In the genomic region with DNA sequence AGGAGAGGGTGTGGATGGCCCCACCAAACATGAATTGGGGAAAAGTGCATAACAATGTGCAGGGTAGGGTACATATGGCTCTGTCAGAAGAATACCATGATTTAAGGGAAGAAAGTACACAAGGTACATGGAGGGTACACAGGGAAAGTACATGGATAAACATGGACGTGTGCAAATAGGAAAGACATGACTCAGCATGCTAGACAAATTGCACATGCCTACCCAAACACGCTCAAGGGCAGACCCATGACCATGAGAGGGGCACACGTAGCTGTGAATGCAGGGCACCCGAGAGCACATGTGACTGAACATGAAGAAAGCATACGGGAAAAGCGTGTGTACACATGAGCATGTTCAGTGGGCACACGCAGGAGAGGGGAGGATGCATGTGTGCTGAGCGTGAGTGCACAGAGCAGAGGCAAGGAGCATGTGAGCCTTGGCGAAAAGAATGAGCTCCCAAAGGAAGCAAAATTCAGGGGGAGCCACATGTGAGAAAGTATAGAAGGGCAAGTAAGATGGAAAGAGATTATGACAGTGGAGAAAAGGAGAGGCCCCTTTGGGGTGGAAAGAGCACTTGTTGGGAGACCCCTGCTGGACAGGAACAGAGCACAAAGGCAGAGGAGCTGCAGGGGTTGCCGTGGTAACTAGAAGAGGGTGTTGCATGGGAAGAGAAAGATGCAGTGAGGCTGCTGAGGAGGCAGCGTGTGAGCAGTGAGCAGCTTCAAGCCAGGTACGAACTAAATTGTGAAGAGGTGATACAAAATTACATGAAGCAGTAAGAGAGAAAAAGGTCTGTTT, we compare ENCODE assay signal across 9 cellular contexts. TPM values are rescaled to one million over a fixed set of nuclear protein-coding genes. Genes with fewer than 3 reads are reported as not detected.
DNase-seq lines count a peak whose midpoint lies in the region; ATAC-seq and TF ChIP-seq lines count a peak whose summit lies in the region.
"Had no signal": no experiment of that assay in that cellular context is flagged by ENCODE, and none has a peak within 500 bp of the region (broad histone marks: within the 10 kb centered on the region; RNA-seq: fewer than 3 reads in every experiment).

No MANE protein-coding gene starts in this region.

- H3K56ac ChIP-seq in IMR-90 (ENCODE audit: extremely low read depth, insufficient read depth, low read length): no peak overlapping the region

- CTCF ChIA-PET in IMR-90 (lab: Yijun Ruan, JAX) (no interaction called here), WTC11 (lab: Charles Lee) (interaction anchor here (0.6 to 2.1 kb wide), 21 partner anchors 9 to 228 kb away, joined by 3 to 12 read pairs (median 4); a partner anchor contains a TSS)

- H2AFZ ChIP-seq in IMR-90 (replicated peaks; ENCODE audit: low read length, poor library complexity): no peak overlapping the region

- POLR2A ChIA-PET in IMR-90 (lab: Charles Lee; ENCODE audit: unreplicated experiment) (no interaction called here), WTC11 (lab: Charles Lee) (no interaction called here)

- H4K5ac ChIP-seq in IMR-90 (ENCODE audit: low read depth, low read length): no peak overlapping the region

- peaks cover 55% of the 10 kb centered on the region for H3K36me3 ChIP-seq in IMR-90 (ENCODE audit: control insufficient read depth, insufficient read depth, low read length)

- H2BK120ac ChIP-seq in IMR-90 (ENCODE audit: low read depth, low read length): no peak overlapping the region

- no peak overlapping the region for H3K27ac ChIP-seq in IMR-90 (ENCODE audit: insufficient read depth, low read length)
- H3K27ac ChIP-seq: BLaER1 had no signal

- no peaks in the 10 kb centered on the region for H3K27me3 Mint-ChIP-seq in WTC11 (ENCODE audit: low read depth)

- no peak for TF ChIP-seq RAD21 in IMR-90 (IDR thresholded peaks at IDR 0.05; ENCODE audit: low read length)

- H3K4me3 ChIP-seq in IMR-90 (ENCODE audit: insufficient read depth, low read depth, low read length): no peak overlapping the region
- H3K4me3 ChIP-seq: BLaER1 had no signal

- H3K9me3 Mint-ChIP-seq in WTC11: no peaks in the 10 kb centered on the region

- no peak overlapping the region for H3K4ac ChIP-seq in IMR-90 (ENCODE audit: low read depth, low read length)

- H4K8ac ChIP-seq in IMR-90 (ENCODE audit: low read depth in 2 of 2, low read length in 2 of 2): no peak overlapping the region

- H3K9me3 ChIP-seq in IMR-90 (ENCODE audit: control insufficient read depth, insufficient read depth, low read length): no peaks in the 10 kb centered on the region
- H3K9me3 ChIP-seq: BLaER1 had no signal

- H3K27ac Mint-ChIP-seq in WTC11: 0 out of 2 replicates have a peak overlapping the region, but pooled peaks have one; percentile 24

- no peak for TF ChIP-seq POLR2A in IMR-90 (IDR thresholded peaks at IDR 0.05; ENCODE audit: low read depth, low read length)

- ATAC-seq in IMR-90 (ENCODE audit: low read depth) (no peak), WTC11 (peak; percentile 73), HG02759 (IDR thresholded peaks at IDR 0.05; ENCODE audit: unreplicated experiment) (no peak), HG03196 (IDR thresholded peaks at IDR 0.05; ENCODE audit: unreplicated experiment) (no peak), HG02642 (IDR thresholded peaks at IDR 0.05; ENCODE audit: poor library complexity, unreplicated experiment) (no peak)

- H3K36me3 Mint-ChIP-seq in WTC11: peaks cover 74% of the 10 kb centered on the region

- no peak overlapping the region for H3K23ac ChIP-seq in IMR-90 (ENCODE audit: low read depth, low read length)

- no peak overlapping the region for H3K18ac ChIP-seq in IMR-90 (ENCODE audit: low read depth, low read length)

- TSS peak; percentile 78 for BruUV-seq in IMR-90 (replicated peaks; lab: Mats Ljungman, UMichigan)

- no peak overlapping the region for H2BK15ac ChIP-seq in IMR-90 (ENCODE audit: low read depth, low read length)

- no peak overlapping the region for H2AK5ac ChIP-seq in IMR-90 (ENCODE audit: low read depth, low read length)

- H3K4me1 Mint-ChIP-seq in WTC11: peaks cover 22% of the 10 kb centered on the region

- 82% methylated on average over 12 of the region's 12 CpGs; no CpG with 5 or more reads in 1 of the 2 experiments for WGBS in IMR-90 (ENCODE audit: extremely low coverage in 2 of 2, insufficient read length in 1 of 2), 2 experiments

- dilution Hi-C loops in IMR-90 (cut with HindIII; ENCODE audit: low sequenced_read_pairs, unreplicated experiment): no loop called here

- H3K4me2 ChIP-seq in IMR-90 (ENCODE audit: low read depth, low read length): no peak overlapping the region
- H3K4me2 ChIP-seq: BLaER1 had no signal

- no peak overlapping the region for H2BK5ac ChIP-seq in IMR-90 (ENCODE audit: low read depth, low read length, poor library complexity, severe bottlenecking)

- H3K14ac ChIP-seq in IMR-90 (replicated peaks; ENCODE audit: low read depth, low read length): no peak overlapping the region

- no peaks in the 10 kb centered on the region for H4K20me1 ChIP-seq in IMR-90 (ENCODE audit: insufficient read depth, low read length)
- H4K20me1 ChIP-seq: BLaER1 had no signal

- no peak overlapping the region for H2BK20ac ChIP-seq in IMR-90 (ENCODE audit: low read depth, low read length)

- no peak overlapping the region for H3K4me3 Mint-ChIP-seq in WTC11

- no peaks in the 10 kb centered on the region for H3K4me1 ChIP-seq in IMR-90 (ENCODE audit: control insufficient read depth, insufficient read depth, low read length)
- H3K4me1 ChIP-seq: BLaER1 had no signal

- H4K91ac ChIP-seq in IMR-90 (ENCODE audit: insufficient read depth, low read depth, low read length): no peak overlapping the region

- peak; percentile 46 for DNase-seq in NCI-H146 (lab: John Stamatoyannopoulos, UW)
- DNase-seq in NCI-H146 treated with DMSO at 0.1 percent for 48 hours (lab: John Stamatoyannopoulos, UW; ENCODE audit: unreplicated experiment): no peak
- DNase-seq in IMR-90: peak; percentile 7
- DNase-seq in WTC11 (ENCODE audit: low spot score): peak; percentile 62
- peak; percentile 23 for DNase-seq in midbrain (lab: John Stamatoyannopoulos, UW)

- intact Hi-C loops in IMR-90 (cut with micrococcal nuclease): no loop called here

- in situ Hi-C loops in IMR-90 (cut with MboI; ENCODE audit: low sequenced_read_pairs): no loop called here

- no peaks in the 10 kb centered on the region for H3K27me3 ChIP-seq in IMR-90 (ENCODE audit: control insufficient read depth, insufficient read depth, low read length)
- H3K27me3 ChIP-seq: BLaER1 had no signal

- TF ChIP-seq CTCF in IMR-90 (conservative IDR thresholded peaks at IDR 0.05; ENCODE audit: low read depth, low read length): peak; percentile 18; the same call in 1 of the 2 replicates
- TF ChIP-seq CTCF in WTC11 (IDR thresholded peaks at IDR 0.05): 0 out of 2 replicates have a peak, but pooled peaks have one; percentile 19

- H3K79me1 ChIP-seq in IMR-90 (ENCODE audit: low read depth in 1 of 2, low read length in 2 of 2): no peaks in the 10 kb centered on the region; a peak in 1 of 4 replicates

- H3K9ac ChIP-seq in IMR-90 (ENCODE audit: low read depth, low read length): no peak overlapping the region
- H3K9ac ChIP-seq: BLaER1 had no signal

- H2AK9ac ChIP-seq in IMR-90 (replicated peaks; ENCODE audit: low read depth, low read length, poor library complexity): no peak overlapping the region

- H3K9me1 ChIP-seq in IMR-90 (ENCODE audit: insufficient read depth, low read length): peaks cover 3% of the 10 kb centered on the region; the same call in 1 of the 2 replicates

TF ChIP-seq in IMR-90, 13 proteins besides CTCF, POLR2A, EP300 and RAD21 (continues in another document):
- TF ChIP-seq MAFK (IDR thresholded peaks at IDR 0.05; ENCODE audit: low read depth, low read length): no peak
- TF ChIP-seq CHD1 (IDR thresholded peaks at IDR 0.05; ENCODE audit: low read depth, low read length): no peak
- 0 out of 2 replicates have a peak, but pooled peaks have one; percentile 9 for TF ChIP-seq NFE2L2 (IDR thresholded peaks at IDR 0.05; ENCODE audit: low read depth, low read length)

TF ChIP-seq in WTC11, 78 proteins besides CTCF, POLR2A, EP300 and RAD21:
- TF ChIP-seq EMX1 (CRISPR knock-in tag; IDR thresholded peaks at IDR 0.05) (no peak), ZNF121 (CRISPR knock-in tag; IDR thresholded peaks at IDR 0.05) (no peak)
- TF ChIP-seq, protein P1, sequence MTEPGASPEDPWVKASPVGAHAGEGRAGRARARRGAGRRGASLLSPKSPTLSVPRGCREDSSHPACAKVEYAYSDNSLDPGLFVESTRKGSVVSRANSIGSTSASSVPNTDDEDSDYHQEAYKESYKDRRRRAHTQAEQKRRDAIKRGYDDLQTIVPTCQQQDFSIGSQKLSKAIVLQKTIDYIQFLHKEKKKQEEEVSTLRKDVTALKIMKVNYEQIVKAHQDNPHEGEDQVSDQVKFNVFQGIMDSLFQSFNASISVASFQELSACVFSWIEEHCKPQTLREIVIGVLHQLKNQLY (CRISPR knock-in tag; IDR thresholded peaks at IDR 0.05): no peak

RNA-seq across cellular contexts. Expression of a gene that starts 17.8 kb away (rescaled TPM):
- total RNA-seq in IMR-90 (2012; rRNA removed) (not detected in 2 replicates), WTC11 (2021) (not detected in 3 replicates)
- polyA plus RNA-seq in IMR-90 (2012; rRNA removed): not detected in 2 replicates
- not detected in 2 replicates for polyA plus RNA-seq in IMR-90 (2012; cell fraction: cytosol; rRNA removed)
- polyA plus RNA-seq in IMR-90 (2012; cell fraction: nucleus; rRNA removed; ENCODE audit: low replicate concordance): not detected in 2 replicates

RNA-seq across cellular contexts. Expression of a gene that starts 30.2 kb away (rescaled TPM):
- total RNA-seq in IMR-90 (2012; rRNA removed) (5.9 and 6.9 TPM in 2 replicates), WTC11 (2021) (82.5 to 107 TPM (median 83.0 TPM) in 3 replicates)
- polyA plus RNA-seq in IMR-90 (2012; rRNA removed): 25.6 and 31.5 TPM in 2 replicates
- 6.7 and 7.4 TPM in 2 replicates for polyA plus RNA-seq in IMR-90 (2012; cell fraction: cytosol; rRNA removed)
- polyA plus RNA-seq in IMR-90 (2012; cell fraction: nucleus; rRNA removed; ENCODE audit: low replicate concordance): 258 and 361 TPM in 2 replicates

RNA-seq across cellular contexts. Expression of a gene that starts 43.2 kb away (rescaled TPM):
- total RNA-seq in IMR-90 (2012; rRNA removed) (not detected in 2 replicates), WTC11 (2021) (0.15 TPM in 1 of 3 replicates, not detected in the others)
- polyA plus RNA-seq in IMR-90 (2012; rRNA removed): not detected in 2 replicates
- polyA plus RNA-seq in IMR-90 (2012; cell fraction: cytosol; rRNA removed): not detected in 2 replicates
- polyA plus RNA-seq in IMR-90 (2012; cell fraction: nucleus; rRNA removed; ENCODE audit: low replicate concordance): not detected in 2 replicates

RNA-seq across cellular contexts. Expression of a gene that starts 54.1 kb away (rescaled TPM):
- total RNA-seq in IMR-90 (2012; rRNA removed): not detected in 2 replicates
- polyA plus RNA-seq in IMR-90 (2012; rRNA removed): not detected in 2 replicates
- not detected in 2 replicates for polyA plus RNA-seq in IMR-90 (2012; cell fraction: cytosol; rRNA removed)
- not detected in 2 replicates for polyA plus RNA-seq in IMR-90 (2012; cell fraction: nucleus; rRNA removed; ENCODE audit: low replicate concordance)
- 0.55 to 1.2 TPM (median 0.57 TPM) in 3 replicates for total RNA-seq in WTC11 (2021)

Comparison
In these comparisons a context has a peak if more than half of its experiments do, and no peak if none do; other contexts are left out.
1. RNA of a gene that starts 30.2 kb away (total RNA-seq): 82.5 to 107 TPM in WTC11; 5.9 to 6.9 TPM in IMR-90; every median in the first group is over 10 times any median in the second.